1 cellular context compared by ENCODE assay signal in the genomic region with DNA sequence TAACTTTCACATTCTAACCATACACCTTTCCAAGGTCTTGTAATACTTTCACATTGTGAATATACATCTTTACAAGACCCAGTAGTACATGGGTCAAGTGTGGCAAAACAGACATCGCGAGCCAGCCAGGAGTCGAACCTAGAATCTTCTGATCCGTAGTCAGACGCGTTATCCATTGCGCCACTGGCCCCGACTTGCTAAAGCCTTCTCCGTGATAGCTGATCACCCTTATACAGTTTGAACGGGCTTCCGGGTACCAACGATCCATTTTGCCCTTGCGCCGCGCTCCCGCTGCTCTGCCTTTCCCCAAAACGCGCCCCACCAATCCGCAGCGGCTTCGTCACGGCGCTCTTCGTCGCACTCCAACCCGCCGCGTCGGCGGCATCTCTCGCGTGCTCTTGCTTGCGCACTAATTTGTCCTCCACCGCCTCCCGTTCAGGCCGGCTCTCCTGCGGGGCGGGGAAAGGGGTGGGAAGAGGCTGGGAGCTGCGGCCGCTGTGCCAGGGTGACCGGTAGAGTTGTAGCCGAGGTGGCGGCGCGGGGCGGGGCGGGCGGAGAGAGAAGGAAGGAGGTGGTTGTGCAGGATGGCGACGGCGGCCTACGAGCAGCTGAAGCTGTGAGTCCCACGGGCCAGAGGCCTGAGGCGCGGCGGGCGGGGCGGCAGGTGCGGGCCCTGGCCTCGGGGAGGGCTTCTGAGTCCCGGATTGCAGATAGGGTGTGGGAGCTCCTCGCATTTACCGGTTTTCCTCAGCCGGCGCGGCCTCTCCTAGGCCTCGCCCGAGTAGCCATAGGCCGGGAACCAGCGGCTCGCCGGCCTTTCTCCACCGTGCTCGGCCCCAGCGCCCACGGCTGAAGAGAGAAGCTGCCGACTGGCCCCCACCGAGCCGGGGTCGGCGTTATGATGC.
TF ChIP-seq lines count a peak whose summit lies in the region.

A gene with protein sequence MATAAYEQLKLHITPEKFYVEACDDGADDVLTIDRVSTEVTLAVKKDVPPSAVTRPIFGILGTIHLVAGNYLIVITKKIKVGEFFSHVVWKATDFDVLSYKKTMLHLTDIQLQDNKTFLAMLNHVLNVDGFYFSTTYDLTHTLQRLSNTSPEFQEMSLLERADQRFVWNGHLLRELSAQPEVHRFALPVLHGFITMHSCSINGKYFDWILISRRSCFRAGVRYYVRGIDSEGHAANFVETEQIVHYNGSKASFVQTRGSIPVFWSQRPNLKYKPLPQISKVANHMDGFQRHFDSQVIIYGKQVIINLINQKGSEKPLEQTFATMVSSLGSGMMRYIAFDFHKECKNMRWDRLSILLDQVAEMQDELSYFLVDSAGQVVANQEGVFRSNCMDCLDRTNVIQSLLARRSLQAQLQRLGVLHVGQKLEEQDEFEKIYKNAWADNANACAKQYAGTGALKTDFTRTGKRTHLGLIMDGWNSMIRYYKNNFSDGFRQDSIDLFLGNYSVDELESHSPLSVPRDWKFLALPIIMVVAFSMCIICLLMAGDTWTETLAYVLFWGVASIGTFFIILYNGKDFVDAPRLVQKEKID (plus strand): TSS at position 515 of the 905 bp plus-strand sequence. CDS start 70 bp downstream, at position 585.

TF ChIP-seq in HepG2, 621 proteins besides CTCF, POLR2A, EP300 and RAD21 (continued from another document and continues in another):
- TF ChIP-seq, protein P1, sequence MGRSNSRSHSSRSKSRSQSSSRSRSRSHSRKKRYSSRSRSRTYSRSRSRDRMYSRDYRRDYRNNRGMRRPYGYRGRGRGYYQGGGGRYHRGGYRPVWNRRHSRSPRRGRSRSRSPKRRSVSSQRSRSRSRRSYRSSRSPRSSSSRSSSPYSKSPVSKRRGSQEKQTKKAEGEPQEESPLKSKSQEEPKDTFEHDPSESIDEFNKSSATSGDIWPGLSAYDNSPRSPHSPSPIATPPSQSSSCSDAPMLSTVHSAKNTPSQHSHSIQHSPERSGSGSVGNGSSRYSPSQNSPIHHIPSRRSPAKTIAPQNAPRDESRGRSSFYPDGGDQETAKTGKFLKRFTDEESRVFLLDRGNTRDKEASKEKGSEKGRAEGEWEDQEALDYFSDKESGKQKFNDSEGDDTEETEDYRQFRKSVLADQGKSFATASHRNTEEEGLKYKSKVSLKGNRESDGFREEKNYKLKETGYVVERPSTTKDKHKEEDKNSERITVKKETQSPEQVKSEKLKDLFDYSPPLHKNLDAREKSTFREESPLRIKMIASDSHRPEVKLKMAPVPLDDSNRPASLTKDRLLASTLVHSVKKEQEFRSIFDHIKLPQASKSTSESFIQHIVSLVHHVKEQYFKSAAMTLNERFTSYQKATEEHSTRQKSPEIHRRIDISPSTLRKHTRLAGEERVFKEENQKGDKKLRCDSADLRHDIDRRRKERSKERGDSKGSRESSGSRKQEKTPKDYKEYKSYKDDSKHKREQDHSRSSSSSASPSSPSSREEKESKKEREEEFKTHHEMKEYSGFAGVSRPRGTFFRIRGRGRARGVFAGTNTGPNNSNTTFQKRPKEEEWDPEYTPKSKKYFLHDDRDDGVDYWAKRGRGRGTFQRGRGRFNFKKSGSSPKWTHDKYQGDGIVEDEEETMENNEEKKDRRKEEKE (IDR thresholded peaks at IDR 0.05): no peak
- TF ChIP-seq, protein P2, sequence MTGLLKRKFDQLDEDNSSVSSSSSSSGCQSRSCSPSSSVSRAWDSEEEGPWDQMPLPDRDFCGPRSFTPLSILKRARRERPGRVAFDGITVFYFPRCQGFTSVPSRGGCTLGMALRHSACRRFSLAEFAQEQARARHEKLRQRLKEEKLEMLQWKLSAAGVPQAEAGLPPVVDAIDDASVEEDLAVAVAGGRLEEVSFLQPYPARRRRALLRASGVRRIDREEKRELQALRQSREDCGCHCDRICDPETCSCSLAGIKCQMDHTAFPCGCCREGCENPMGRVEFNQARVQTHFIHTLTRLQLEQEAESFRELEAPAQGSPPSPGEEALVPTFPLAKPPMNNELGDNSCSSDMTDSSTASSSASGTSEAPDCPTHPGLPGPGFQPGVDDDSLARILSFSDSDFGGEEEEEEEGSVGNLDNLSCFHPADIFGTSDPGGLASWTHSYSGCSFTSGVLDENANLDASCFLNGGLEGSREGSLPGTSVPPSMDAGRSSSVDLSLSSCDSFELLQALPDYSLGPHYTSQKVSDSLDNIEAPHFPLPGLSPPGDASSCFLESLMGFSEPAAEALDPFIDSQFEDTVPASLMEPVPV (CRISPR knock-in tag; IDR thresholded peaks at IDR 0.05): peak; percentile 81
- TF ChIP-seq ELF4 (CRISPR knock-in tag; IDR thresholded peaks at IDR 0.05; ENCODE audit: borderline replicate concordance): peak; percentile 90
- TF ChIP-seq BRCA1 (CRISPR knock-in tag; IDR thresholded peaks at IDR 0.05): peak; percentile 71; the same call in 1 of the 2 replicates
- no peak for TF ChIP-seq ZNF10 (CRISPR knock-in tag; IDR thresholded peaks at IDR 0.05; ENCODE audit: borderline replicate concordance, low read depth)
- 0 out of 2 replicates have a peak, but pooled peaks have one; percentile 41 for TF ChIP-seq JUND (CRISPR knock-in tag; IDR thresholded peaks at IDR 0.05)
- no peak for TF ChIP-seq KAT2B (IDR thresholded peaks at IDR 0.05; ENCODE audit: borderline replicate concordance, low read depth, low read length)
- peak; percentile 88; the same call in 1 of the 2 replicates for TF ChIP-seq ZNF572 (CRISPR knock-in tag; IDR thresholded peaks at IDR 0.05)
- TF ChIP-seq, protein P3, sequence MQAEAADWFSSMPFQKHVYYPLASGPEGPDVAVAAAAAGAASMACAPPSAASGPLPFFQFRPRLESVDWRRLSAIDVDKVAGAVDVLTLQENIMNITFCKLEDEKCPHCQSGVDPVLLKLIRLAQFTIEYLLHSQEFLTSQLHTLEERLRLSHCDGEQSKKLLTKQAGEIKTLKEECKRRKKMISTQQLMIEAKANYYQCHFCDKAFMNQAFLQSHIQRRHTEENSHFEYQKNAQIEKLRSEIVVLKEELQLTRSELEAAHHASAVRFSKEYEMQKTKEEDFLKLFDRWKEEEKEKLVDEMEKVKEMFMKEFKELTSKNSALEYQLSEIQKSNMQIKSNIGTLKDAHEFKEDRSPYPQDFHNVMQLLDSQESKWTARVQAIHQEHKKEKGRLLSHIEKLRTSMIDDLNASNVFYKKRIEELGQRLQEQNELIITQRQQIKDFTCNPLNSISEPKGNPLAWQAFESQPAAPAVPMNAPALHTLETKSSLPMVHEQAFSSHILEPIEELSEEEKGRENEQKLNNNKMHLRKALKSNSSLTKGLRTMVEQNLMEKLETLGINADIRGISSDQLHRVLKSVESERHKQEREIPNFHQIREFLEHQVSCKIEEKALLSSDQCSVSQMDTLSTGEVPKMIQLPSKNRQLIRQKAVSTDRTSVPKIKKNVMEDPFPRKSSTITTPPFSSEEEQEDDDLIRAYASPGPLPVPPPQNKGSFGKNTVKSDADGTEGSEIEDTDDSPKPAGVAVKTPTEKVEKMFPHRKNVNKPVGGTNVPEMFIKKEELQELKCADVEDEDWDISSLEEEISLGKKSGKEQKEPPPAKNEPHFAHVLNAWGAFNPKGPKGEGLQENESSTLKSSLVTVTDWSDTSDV (CRISPR knock-in tag; IDR thresholded peaks at IDR 0.05): peak; percentile 15; the same call in 1 of the 2 replicates
- peak; percentile 85 for TF ChIP-seq KMT2A (CRISPR knock-in tag; IDR thresholded peaks at IDR 0.05)
- peak; percentile 89 for TF ChIP-seq ZNF788 (CRISPR knock-in tag; IDR thresholded peaks at IDR 0.05; ENCODE audit: borderline replicate concordance)
- TF ChIP-seq, protein P4, sequence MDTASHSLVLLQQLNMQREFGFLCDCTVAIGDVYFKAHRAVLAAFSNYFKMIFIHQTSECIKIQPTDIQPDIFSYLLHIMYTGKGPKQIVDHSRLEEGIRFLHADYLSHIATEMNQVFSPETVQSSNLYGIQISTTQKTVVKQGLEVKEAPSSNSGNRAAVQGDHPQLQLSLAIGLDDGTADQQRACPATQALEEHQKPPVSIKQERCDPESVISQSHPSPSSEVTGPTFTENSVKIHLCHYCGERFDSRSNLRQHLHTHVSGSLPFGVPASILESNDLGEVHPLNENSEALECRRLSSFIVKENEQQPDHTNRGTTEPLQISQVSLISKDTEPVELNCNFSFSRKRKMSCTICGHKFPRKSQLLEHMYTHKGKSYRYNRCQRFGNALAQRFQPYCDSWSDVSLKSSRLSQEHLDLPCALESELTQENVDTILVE (CRISPR knock-in tag; IDR thresholded peaks at IDR 0.05): peak; percentile 93
- peak; percentile 69 for TF ChIP-seq ZNF777 (CRISPR knock-in tag; IDR thresholded peaks at IDR 0.05)
- TF ChIP-seq ZFYVE20 (CRISPR knock-in tag; IDR thresholded peaks at IDR 0.05; ENCODE audit: borderline replicate concordance, low read depth): no peak
- TF ChIP-seq, protein P5, sequence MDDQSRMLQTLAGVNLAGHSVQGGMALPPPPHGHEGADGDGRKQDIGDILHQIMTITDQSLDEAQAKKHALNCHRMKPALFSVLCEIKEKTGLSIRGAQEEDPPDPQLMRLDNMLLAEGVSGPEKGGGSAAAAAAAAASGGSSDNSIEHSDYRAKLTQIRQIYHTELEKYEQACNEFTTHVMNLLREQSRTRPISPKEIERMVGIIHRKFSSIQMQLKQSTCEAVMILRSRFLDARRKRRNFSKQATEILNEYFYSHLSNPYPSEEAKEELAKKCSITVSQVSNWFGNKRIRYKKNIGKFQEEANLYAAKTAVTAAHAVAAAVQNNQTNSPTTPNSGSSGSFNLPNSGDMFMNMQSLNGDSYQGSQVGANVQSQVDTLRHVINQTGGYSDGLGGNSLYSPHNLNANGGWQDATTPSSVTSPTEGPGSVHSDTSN (CRISPR knock-in tag; IDR thresholded peaks at IDR 0.05; ENCODE audit: borderline replicate concordance): 0 out of 2 replicates have a peak, but pooled peaks have one; percentile 37
- TF ChIP-seq, protein P6, sequence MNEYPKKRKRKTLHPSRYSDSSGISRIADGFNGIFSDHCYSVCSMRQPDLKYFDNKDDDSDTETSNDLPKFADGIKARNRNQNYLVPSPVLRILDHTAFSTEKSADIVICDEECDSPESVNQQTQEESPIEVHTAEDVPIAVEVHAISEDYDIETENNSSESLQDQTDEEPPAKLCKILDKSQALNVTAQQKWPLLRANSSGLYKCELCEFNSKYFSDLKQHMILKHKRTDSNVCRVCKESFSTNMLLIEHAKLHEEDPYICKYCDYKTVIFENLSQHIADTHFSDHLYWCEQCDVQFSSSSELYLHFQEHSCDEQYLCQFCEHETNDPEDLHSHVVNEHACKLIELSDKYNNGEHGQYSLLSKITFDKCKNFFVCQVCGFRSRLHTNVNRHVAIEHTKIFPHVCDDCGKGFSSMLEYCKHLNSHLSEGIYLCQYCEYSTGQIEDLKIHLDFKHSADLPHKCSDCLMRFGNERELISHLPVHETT (CRISPR knock-in tag; conservative IDR thresholded peaks at IDR 0.05): peak; percentile 86
- TF ChIP-seq KDM2A (CRISPR knock-in tag; IDR thresholded peaks at IDR 0.05; ENCODE audit: borderline replicate concordance, low read depth): peak; percentile 86; the same call in 1 of the 2 replicates
- TF ChIP-seq SIN3A (IDR thresholded peaks at IDR 0.05; ENCODE audit: borderline replicate concordance, low read depth, low read length): peak; percentile 73; the same call in 1 of the 2 replicates
- peak; percentile 76 for TF ChIP-seq PHF20 (CRISPR knock-in tag; IDR thresholded peaks at IDR 0.05)
- TF ChIP-seq HNRNPUL1 (IDR thresholded peaks at IDR 0.05; ENCODE audit: low read depth, low read length): no peak
- peak; percentile 81 for TF ChIP-seq NFYB (CRISPR knock-in tag; IDR thresholded peaks at IDR 0.05)
- TF ChIP-seq THYN1 (CRISPR knock-in tag; IDR thresholded peaks at IDR 0.05; ENCODE audit: borderline replicate concordance, low read depth): no peak
- peak; percentile 84; the same call in 1 of the 2 replicates for TF ChIP-seq BORCS8-MEF2B (CRISPR knock-in tag; IDR thresholded peaks at IDR 0.05)
- peak; percentile 70 for TF ChIP-seq PHF5A (CRISPR knock-in tag; IDR thresholded peaks at IDR 0.05; ENCODE audit: low read depth, unreplicated experiment)
- peak; percentile 70 for TF ChIP-seq ONECUT2 (CRISPR knock-in tag; IDR thresholded peaks at IDR 0.05)
- no peak for TF ChIP-seq KLF13 (CRISPR knock-in tag; IDR thresholded peaks at IDR 0.05)
- TF ChIP-seq ZNF616 (CRISPR knock-in tag; IDR thresholded peaks at IDR 0.05; ENCODE audit: low read depth): peak; percentile 66
- TF ChIP-seq RBM39 (IDR thresholded peaks at IDR 0.05; ENCODE audit: low read depth, low read length, poor library complexity, severe bottlenecking): peak; percentile 50
- peak; percentile 69 for TF ChIP-seq SP2 (CRISPR knock-in tag; IDR thresholded peaks at IDR 0.05)
- peak; percentile 75; the same call in 1 of the 2 replicates for TF ChIP-seq ETV5 (CRISPR knock-in tag; IDR thresholded peaks at IDR 0.05; ENCODE audit: borderline replicate concordance)
- TF ChIP-seq, protein P7, sequence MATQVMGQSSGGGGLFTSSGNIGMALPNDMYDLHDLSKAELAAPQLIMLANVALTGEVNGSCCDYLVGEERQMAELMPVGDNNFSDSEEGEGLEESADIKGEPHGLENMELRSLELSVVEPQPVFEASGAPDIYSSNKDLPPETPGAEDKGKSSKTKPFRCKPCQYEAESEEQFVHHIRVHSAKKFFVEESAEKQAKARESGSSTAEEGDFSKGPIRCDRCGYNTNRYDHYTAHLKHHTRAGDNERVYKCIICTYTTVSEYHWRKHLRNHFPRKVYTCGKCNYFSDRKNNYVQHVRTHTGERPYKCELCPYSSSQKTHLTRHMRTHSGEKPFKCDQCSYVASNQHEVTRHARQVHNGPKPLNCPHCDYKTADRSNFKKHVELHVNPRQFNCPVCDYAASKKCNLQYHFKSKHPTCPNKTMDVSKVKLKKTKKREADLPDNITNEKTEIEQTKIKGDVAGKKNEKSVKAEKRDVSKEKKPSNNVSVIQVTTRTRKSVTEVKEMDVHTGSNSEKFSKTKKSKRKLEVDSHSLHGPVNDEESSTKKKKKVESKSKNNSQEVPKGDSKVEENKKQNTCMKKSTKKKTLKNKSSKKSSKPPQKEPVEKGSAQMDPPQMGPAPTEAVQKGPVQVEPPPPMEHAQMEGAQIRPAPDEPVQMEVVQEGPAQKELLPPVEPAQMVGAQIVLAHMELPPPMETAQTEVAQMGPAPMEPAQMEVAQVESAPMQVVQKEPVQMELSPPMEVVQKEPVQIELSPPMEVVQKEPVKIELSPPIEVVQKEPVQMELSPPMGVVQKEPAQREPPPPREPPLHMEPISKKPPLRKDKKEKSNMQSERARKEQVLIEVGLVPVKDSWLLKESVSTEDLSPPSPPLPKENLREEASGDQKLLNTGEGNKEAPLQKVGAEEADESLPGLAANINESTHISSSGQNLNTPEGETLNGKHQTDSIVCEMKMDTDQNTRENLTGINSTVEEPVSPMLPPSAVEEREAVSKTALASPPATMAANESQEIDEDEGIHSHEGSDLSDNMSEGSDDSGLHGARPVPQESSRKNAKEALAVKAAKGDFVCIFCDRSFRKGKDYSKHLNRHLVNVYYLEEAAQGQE (IDR thresholded peaks at IDR 0.05; ENCODE audit: borderline replicate concordance in 1 of 2, low read depth in 1 of 2, low read length in 2 of 2): 0 out of 4 replicates have a peak, but pooled peaks of 1 of the 2 experiments have one; percentile 8
- TF ChIP-seq TBX2 (CRISPR knock-in tag; IDR thresholded peaks at IDR 0.05; ENCODE audit: borderline replicate concordance): peak; percentile 91
- TF ChIP-seq ZNF350 (CRISPR knock-in tag; IDR thresholded peaks at IDR 0.05; ENCODE audit: borderline replicate concordance, low read depth): peak; percentile 94
- TF ChIP-seq TEAD3 (CRISPR knock-in tag; optimal IDR thresholded peaks at IDR 0.05; ENCODE audit: borderline replicate concordance): peak; percentile 77
- TF ChIP-seq KLF12 (CRISPR knock-in tag; IDR thresholded peaks at IDR 0.05; ENCODE audit: borderline replicate concordance): peak; percentile 86; the same call in 1 of the 2 replicates
- TF ChIP-seq ZNF33B (CRISPR knock-in tag; IDR thresholded peaks at IDR 0.05): 0 out of 2 replicates have a peak, but pooled peaks have one; percentile 84
- peak; percentile 62; the same call in 1 of the 2 replicates for TF ChIP-seq NR2C2 (CRISPR knock-in tag; IDR thresholded peaks at IDR 0.05; ENCODE audit: borderline replicate concordance)
- TF ChIP-seq, protein P8, sequence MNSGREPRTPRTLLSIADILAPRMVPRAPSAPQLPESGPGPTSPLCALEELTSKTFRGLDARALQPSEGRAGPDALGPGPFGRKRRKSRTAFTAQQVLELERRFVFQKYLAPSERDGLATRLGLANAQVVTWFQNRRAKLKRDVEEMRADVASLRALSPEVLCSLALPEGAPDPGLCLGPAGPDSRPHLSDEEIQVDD (CRISPR knock-in tag; IDR thresholded peaks at IDR 0.05; ENCODE audit: borderline replicate concordance): 0 out of 2 replicates have a peak, but pooled peaks have one; percentile 30
